In genomic region chr22:24441406-24442351, GRCh38 we compare ENCODE assay signal across 17 cellular contexts. TPM values are rescaled to one million over a fixed set of nuclear protein-coding genes. Genes with fewer than 3 reads are reported as not detected.
DNase-seq lines count a peak whose midpoint lies in the region; ATAC-seq and TF ChIP-seq lines count a peak whose summit lies in the region.
"Had no signal": no experiment of that assay in that cellular context is flagged by ENCODE, and none has a peak within 500 bp of the region (broad histone marks: within the 10 kb centered on the region; RNA-seq: fewer than 3 reads in every experiment).

No MANE protein-coding gene starts in this region.

- H3K4me1 ChIP-seq in stomach (no peaks in the 10 kb centered on the region), mesendoderm (ENCODE audit: control insufficient read depth, low read depth, low read length) (peaks cover 7% of the 10 kb centered on the region)
- H3K4me1 ChIP-seq: thyroid gland had no signal

- no peak overlapping the region for H3K56ac ChIP-seq in mesendoderm (ENCODE audit: low read length)

- H4K5ac ChIP-seq in mesendoderm (ENCODE audit: low read length): no peak overlapping the region

- ATAC-seq in HG02588 (IDR thresholded peaks at IDR 0.05; ENCODE audit: unreplicated experiment): no peak
- ATAC-seq: left lung, T-cell had no signal

- no peaks in the 10 kb centered on the region for H3K27me3 Mint-ChIP-seq in activated CD4-positive, alpha-beta T cell treated with anti-CD3 and anti-CD28 coated beads, Interleukin-2, amount 10 ng/mL, durations not matched to agents 24 days and 14 days
- H3K27me3 Mint-ChIP-seq: T-cell had no signal

- H3K9me3 ChIP-seq in stomach: no peaks in the 10 kb centered on the region
- H3K9me3 ChIP-seq: left lung, MG63, thyroid gland had no signal

- WGBS in stomach, 5 donors: 79 to 89% (median 85%) methylated on average over 8 of the region's 8 CpGs
- no CpG with 5 or more reads among the region's 8 CpGs for WGBS in mesendoderm (ENCODE audit: extremely low coverage, insufficient coverage, low lambda C conversion rate)

- TF ChIP-seq POLR2A in stomach (IDR thresholded peaks at IDR 0.05): no peak

- H3K79me2 ChIP-seq in mesendoderm (ENCODE audit: control insufficient read depth, insufficient read depth, low read length): no peaks in the 10 kb centered on the region

- no peak for TF ChIP-seq CTCF in stomach (IDR thresholded peaks at IDR 0.05)

- H2BK5ac ChIP-seq in mesendoderm (ENCODE audit: low read length): no peak overlapping the region

- H3K9ac ChIP-seq in mesendoderm (ENCODE audit: low read length): no peak overlapping the region

- no peak for TF ChIP-seq EP300 in stomach (IDR thresholded peaks at IDR 0.05)

- peak overlapping the region; percentile 39 for H3K27ac Mint-ChIP-seq in activated CD4-positive, alpha-beta T cell treated with anti-CD3 and anti-CD28 coated beads, Interleukin-2, amount 10 ng/mL, durations not matched to agents 24 days and 14 days

- H2AK5ac ChIP-seq in mesendoderm (ENCODE audit: low read length): no peak overlapping the region

- H3K23ac ChIP-seq in mesendoderm (ENCODE audit: low read length): no peak overlapping the region

- H3K27me3 ChIP-seq in stomach (no peaks in the 10 kb centered on the region), mesendoderm (ENCODE audit: insufficient read depth, low read length, poor library complexity) (no peaks in the 10 kb centered on the region)
- H3K27me3 ChIP-seq: left lung, MG63, thyroid gland had no signal

- H2BK15ac ChIP-seq in mesendoderm (replicated peaks; ENCODE audit: low read depth): no peak overlapping the region

- peaks cover 0 to 19% (median 15%) of the 10 kb centered on the region in 4 donors for H3K36me3 ChIP-seq in stomach
- H3K36me3 ChIP-seq in mesendoderm (ENCODE audit: control insufficient read depth, insufficient read depth, low read length): no peaks in the 10 kb centered on the region
- H3K36me3 ChIP-seq: MG63, thyroid gland had no signal

- peak overlapping the region in 2 of 5 donors; percentile 33 to 47 for H3K27ac ChIP-seq in stomach
- H3K27ac ChIP-seq in mesendoderm (ENCODE audit: low read depth, low read length): no peak overlapping the region
- H3K27ac ChIP-seq: epithelial cell of prostate, thyroid gland had no signal

- no peak for DNase-seq in activated CD4-positive, alpha-beta T cell treated with anti-CD3 and anti-CD28 coated beads, Interleukin-2, amount 10 ng/mL, durations not matched to agents 24 days and 14 days
- no peak for DNase-seq in activated CD4-positive, alpha-beta T cell treated with anti-CD3 and anti-CD28 coated beads, Interleukin-2, amount 50 U/mL, for 4 hours
- DNase-seq in M059J (ENCODE audit: low read depth) (peak; percentile 29), cardiac septum (ENCODE audit: low spot score) (peak; percentile 73), stomach (peak; percentile 21), SKM-1 treated with dmso at 0.1 percent for 144 hours (lab: John Stamatoyannopoulos, UW; ENCODE audit: unreplicated experiment) (no peak), mesendoderm (no peak)
- DNase-seq: central memory CD4-positive, alpha-beta T cell; GOT3; left lung; MG63; OCI-M1; T-cell; thyroid gland had no signal

- no peak overlapping the region for H3K4me2 ChIP-seq in mesendoderm (ENCODE audit: low read length)
- H3K4me2 ChIP-seq: smooth muscle cell had no signal

- no peaks in the 10 kb centered on the region for H3K79me1 ChIP-seq in mesendoderm (ENCODE audit: low read length)

- peaks cover 46% of the 10 kb centered on the region for H3K36me3 Mint-ChIP-seq in activated CD4-positive, alpha-beta T cell treated with anti-CD3 and anti-CD28 coated beads, Interleukin-2, amount 10 ng/mL, durations not matched to agents 24 days and 14 days (ENCODE audit: low read depth)

- H3K4me3 ChIP-seq in stomach: no peak overlapping the region
- H3K4me3 ChIP-seq in mesendoderm (ENCODE audit: low read length): no peak overlapping the region
- H3K4me3 ChIP-seq: left lung, MG63, smooth muscle cell, thyroid gland had no signal

- H3K4me3 Mint-ChIP-seq in activated CD4-positive, alpha-beta T cell treated with anti-CD3 and anti-CD28 coated beads, Interleukin-2, amount 10 ng/mL, durations not matched to agents 24 days and 14 days: no peak overlapping the region

- H3K9me3 Mint-ChIP-seq in activated CD4-positive, alpha-beta T cell treated with anti-CD3 and anti-CD28 coated beads, Interleukin-2, amount 10 ng/mL, durations not matched to agents 24 days and 14 days: no peaks in the 10 kb centered on the region
- H3K9me3 Mint-ChIP-seq: T-cell had no signal

- H3K4ac ChIP-seq in mesendoderm (ENCODE audit: low read depth, low read length): no peak overlapping the region

- H2BK120ac ChIP-seq in mesendoderm (ENCODE audit: low read depth, low read length): no peak overlapping the region

- H4K8ac ChIP-seq in mesendoderm (ENCODE audit: low read depth, low read length): no peak overlapping the region

- H3K18ac ChIP-seq in mesendoderm (ENCODE audit: low read length): no peak overlapping the region

- intact Hi-C loops in activated CD4-positive, alpha-beta T cell treated with anti-CD3 and anti-CD28 coated beads, Interleukin-2, amount 10 ng/mL, durations not matched to agents 24 days and 14 days (cut with micrococcal nuclease): no loop called here
- intact Hi-C loops in cardiac septum (cut with DNase I): loop anchor here (5.0 kb wide), 1 partner anchor 46 kb away; no protein-coding TSS in a partner anchor
- intact Hi-C loops in stomach (cut with DNase I; ENCODE audit: low total_unique reads): no loop called here

- peaks cover 46% of the 10 kb centered on the region for H3K4me1 Mint-ChIP-seq in activated CD4-positive, alpha-beta T cell treated with anti-CD3 and anti-CD28 coated beads, Interleukin-2, amount 10 ng/mL, durations not matched to agents 24 days and 14 days

RNA-seq across cellular contexts. Expression of gene ADORA2A, which starts 14.3 kb away (rescaled TPM):
- 34.9 and 36.2 TPM in 2 replicates for total RNA-seq in activated CD4-positive, alpha-beta T cell treated with anti-CD3 and anti-CD28 coated beads, Interleukin-2, amount 10 ng/mL, durations not matched to agents 24 days and 14 days
- 2.7 and 5.2 TPM in 2 replicates for total RNA-seq in M059J (2014; rRNA removed; shearing (Covaris generic))
- total RNA-seq in cardiac septum (5.3 TPM), stomach (1 to 10 TPM in 3 of 5 donors, under 1 TPM in 1, not detected in 1; 0.58 to 7.1 (median 3.1) TPM)
- 1 to 10 TPM; 1.4 to 2.9 (median 1.6) TPM for polyA plus RNA-seq in stomach
- polyA plus RNA-seq in mesendoderm (2013, experiment 1 of 2): 1.1 TPM
- 1.3 TPM for polyA plus RNA-seq in mesendoderm (2013, experiment 2 of 2)

RNA-seq across cellular contexts. Expression of gene UPB1, which starts 53.5 kb away (rescaled TPM):
- 0.12 TPM in 2 replicates for total RNA-seq in activated CD4-positive, alpha-beta T cell treated with anti-CD3 and anti-CD28 coated beads, Interleukin-2, amount 10 ng/mL, durations not matched to agents 24 days and 14 days
- total RNA-seq in M059J (2014; rRNA removed; shearing (Covaris generic)): 0.05 and 0.47 TPM in 2 replicates
- 0.67 TPM for total RNA-seq in cardiac septum
- under 1 TPM in 1 of 5 donors, not detected in 4; 0.73 TPM for total RNA-seq in stomach
- under 1 TPM in 1 of 3 donors, not detected in 2; 0.35 TPM for polyA plus RNA-seq in stomach
- 0.01 TPM for polyA plus RNA-seq in mesendoderm (2013, experiment 1 of 2)
- polyA plus RNA-seq in mesendoderm (2013, experiment 2 of 2): not detected
- total RNA-seq: smooth muscle cell, thyroid gland had no signal

Comparison
In these comparisons a context has a peak if more than half of its experiments do, and no peak if none do; other contexts are left out.
1. DNase-seq: peak in M059J (single experiment), cardiac septum (single experiment) and stomach (single experiment); none in activated CD4-positive, alpha-beta T cell treated with anti-CD3 and anti-CD28 coated beads, Interleukin-2, amount 10 ng/mL, durations not matched to agents 24 days and 14 days (single experiment), activated CD4-positive, alpha-beta T cell treated with anti-CD3 and anti-CD28 coated beads, Interleukin-2, amount 50 U/mL, for 4 hours (0 of 2), SKM-1 treated with dmso at 0.1 percent for 144 hours (single experiment) and mesendoderm (single experiment).